Comparison of ENCODE assay signal across 9 cellular contexts in genomic region chr17:9023389-9024210, GRCh38. TPM values are rescaled to one million over a fixed set of nuclear protein-coding genes. Genes with fewer than 3 reads are reported as not detected.
DNase-seq lines count a peak whose midpoint lies in the region; ATAC-seq and TF ChIP-seq lines count a peak whose summit lies in the region.
"Had no signal": no experiment of that assay in that cellular context is flagged by ENCODE, and none has a peak within 500 bp of the region (broad histone marks: within the 10 kb centered on the region; RNA-seq: fewer than 3 reads in every experiment).

No MANE protein-coding gene starts in this region.

- no peaks in the 10 kb centered on the region for H3K9me3 Mint-ChIP-seq in endodermal cell
- no peaks in the 10 kb centered on the region for H3K9me3 Mint-ChIP-seq in neural crest cell
- H3K9me3 Mint-ChIP-seq in activated CD8-positive, alpha-beta T cell treated with anti-CD3 and anti-CD28 coated beads for 36 hours: no peaks in the 10 kb centered on the region

- no peak for TF ChIP-seq POLR2A in vagina (IDR thresholded peaks at IDR 0.05)
- TF ChIP-seq POLR2A in right lobe of liver (IDR thresholded peaks at IDR 0.05): no peak

- CTCF ChIA-PET in activated CD8-positive, alpha-beta T cell treated with anti-CD3 and anti-CD28 coated beads for 36 hours (lab: Charles Lee): interaction anchor here (0.9 kb wide), 1 partner anchor 26 kb away, joined by 4 read pairs; no protein-coding TSS in a partner anchor

- intact Hi-C loops in heart right ventricle (cut with DNase I): loop anchor here in 2 of 10 donors (10.0 kb wide), 1 partner anchor 81 kb away; no protein-coding TSS in a partner anchor
- intact Hi-C loops in cardiac septum (cut with DNase I): loop anchor here (5.0 kb wide), 2 partner anchors 44 to 219 kb away; no protein-coding TSS in a partner anchor
- intact Hi-C loops in vagina (cut with DNase I): no loop called here
- intact Hi-C loops in right lobe of liver (cut with DNase I): no loop called here
- intact Hi-C loops in activated CD8-positive, alpha-beta T cell treated with anti-CD3 and anti-CD28 coated beads for 36 hours (cut with micrococcal nuclease): loop anchor here (10.0 kb wide), 1 partner anchor 621 kb away; the partner anchor contains the start of gene USP43

- no peak for TF ChIP-seq CTCF in heart right ventricle (IDR thresholded peaks at IDR 0.05)
- no peak for TF ChIP-seq CTCF in endodermal cell (conservative IDR thresholded peaks at IDR 0.05)
- TF ChIP-seq CTCF in neural crest cell (conservative IDR thresholded peaks at IDR 0.05): no peak
- TF ChIP-seq CTCF in vagina (IDR thresholded peaks at IDR 0.05): no peak
- TF ChIP-seq CTCF in right lobe of liver (IDR thresholded peaks at IDR 0.05): no peak
- no peak for TF ChIP-seq CTCF in activated CD8-positive, alpha-beta T cell treated with anti-CD3 and anti-CD28 coated beads for 36 hours (IDR thresholded peaks at IDR 0.05)

- peaks cover 53% of the 10 kb centered on the region for H3K27me3 Mint-ChIP-seq in endodermal cell (ENCODE audit: insufficient read depth)
- H3K27me3 Mint-ChIP-seq in neural crest cell (ENCODE audit: low read depth): peaks cover 83% of the 10 kb centered on the region
- H3K27me3 Mint-ChIP-seq in activated CD8-positive, alpha-beta T cell treated with anti-CD3 and anti-CD28 coated beads for 36 hours: peaks cover 67% of the 10 kb centered on the region

- peak overlapping the region; percentile 76 for H3K4me3 Mint-ChIP-seq in endodermal cell
- H3K4me3 Mint-ChIP-seq in neural crest cell: peak overlapping the region; percentile 80
- H3K4me3 Mint-ChIP-seq in activated CD8-positive, alpha-beta T cell treated with anti-CD3 and anti-CD28 coated beads for 36 hours: no peak overlapping the region

- H3K9ac ChIP-seq in endodermal cell (ENCODE audit: extremely low read depth, low read length, poor library complexity, severe bottlenecking): peak overlapping the region; percentile 38

- H3K27ac ChIP-seq in heart right ventricle: no peak overlapping the region
- no peak overlapping the region for H3K27ac ChIP-seq in endodermal cell (ENCODE audit: low read depth, low read length)
- H3K27ac ChIP-seq in vagina: peak overlapping the region; percentile 20
- no peak overlapping the region for H3K27ac ChIP-seq in right lobe of liver

- H3K4me1 ChIP-seq in heart right ventricle (peaks cover 2 to 34% (median 26%) of the 10 kb centered on the region in 9 donors), endodermal cell (ENCODE audit: control insufficient read depth, insufficient read depth, low read length) (peaks cover 11% of the 10 kb centered on the region), vagina (peaks cover 25% of the 10 kb centered on the region), right lobe of liver (peaks cover 0 to 15% (median 0%) of the 10 kb centered on the region in 4 donors)

- no peaks in the 10 kb centered on the region for H3K36me3 ChIP-seq in heart right ventricle
- peaks cover 7% of the 10 kb centered on the region for H3K36me3 ChIP-seq in endodermal cell (ENCODE audit: control insufficient read depth, insufficient read depth, low read length)
- no peaks in the 10 kb centered on the region for H3K36me3 ChIP-seq in vagina
- H3K36me3 ChIP-seq in right lobe of liver: no peaks in the 10 kb centered on the region

- POLR2A ChIA-PET in activated CD8-positive, alpha-beta T cell treated with anti-CD3 and anti-CD28 coated beads for 36 hours (lab: Charles Lee): no interaction called here

- ATAC-seq in heart right ventricle (no peak), right lobe of liver (no peak)
- ATAC-seq in activated CD8-positive, alpha-beta T cell treated with anti-CD3 and anti-CD28 coated beads for 36 hours: no peak

- H3K27ac Mint-ChIP-seq in endodermal cell (no peak overlapping the region), neural crest cell (ENCODE audit: unreplicated experiment) (no peak overlapping the region)
- H3K27ac Mint-ChIP-seq in activated CD8-positive, alpha-beta T cell treated with anti-CD3 and anti-CD28 coated beads for 36 hours: no peak overlapping the region

- H3K4me3 ChIP-seq in heart right ventricle (peak overlapping the region in 9 of 10 donors; percentile 62 to 82 (median 71)), endodermal cell (ENCODE audit: low read length) (peak overlapping the region; percentile 89), vagina (peak overlapping the region; percentile 63 to 67), right lobe of liver (peak overlapping the region in 1 of 3 donors; percentile 67)

- H3K9me3 ChIP-seq in heart right ventricle: no peaks in the 10 kb centered on the region
- no peaks in the 10 kb centered on the region for H3K9me3 ChIP-seq in endodermal cell (ENCODE audit: control insufficient read depth, low read length)
- H3K9me3 ChIP-seq in vagina: no peaks in the 10 kb centered on the region
- no peaks in the 10 kb centered on the region for H3K9me3 ChIP-seq in right lobe of liver

- H3K27me3 ChIP-seq in heart right ventricle (peaks cover 0 to 82% (median 41%) of the 10 kb centered on the region in 7 donors), endodermal cell (ENCODE audit: control insufficient read depth, insufficient read depth, low read length, poor library complexity, severe bottlenecking) (peaks cover 60% of the 10 kb centered on the region), vagina (no peaks in the 10 kb centered on the region), right lobe of liver (no peaks in the 10 kb centered on the region)

- 18% methylated on average over 49 of the region's 49 CpGs for WGBS in heart right ventricle, 2 donors
- WGBS in endodermal cell (ENCODE audit: insufficient coverage in 1 of 2, insufficient read length in 1 of 2), 2 experiments: 4 to 6% methylated on average over 17 to 49 of the region's 49 CpGs
- WGBS in right lobe of liver (ENCODE audit: insufficient coverage, low coverage, low lambda C conversion rate, missing lambda C conversion rate): 35% methylated on average over 11 of the region's 49 CpGs

- no peaks in the 10 kb centered on the region for H3K36me3 Mint-ChIP-seq in endodermal cell (ENCODE audit: low read depth)
- no peaks in the 10 kb centered on the region for H3K36me3 Mint-ChIP-seq in neural crest cell (ENCODE audit: low read depth)
- no peaks in the 10 kb centered on the region for H3K36me3 Mint-ChIP-seq in activated CD8-positive, alpha-beta T cell treated with anti-CD3 and anti-CD28 coated beads for 36 hours (ENCODE audit: low read depth)

- peaks cover 35% of the 10 kb centered on the region for H3K4me1 Mint-ChIP-seq in endodermal cell
- peaks cover 21% of the 10 kb centered on the region for H3K4me1 Mint-ChIP-seq in neural crest cell
- H3K4me1 Mint-ChIP-seq in activated CD8-positive, alpha-beta T cell treated with anti-CD3 and anti-CD28 coated beads for 36 hours (ENCODE audit: low read depth): peaks cover 7% of the 10 kb centered on the region

- DNase-seq in heart right ventricle (no peak), cardiac septum (ENCODE audit: low spot score) (no peak), endodermal cell (peak; percentile 75), neural crest cell (ENCODE audit: low read depth, low spot score) (no peak), vagina (ENCODE audit: extremely low spot score in 2 of 2) (peak in 1 of 2 donors; percentile 20), pons (ENCODE audit: low spot score) (no peak), right lobe of liver (no peak)
- DNase-seq in activated CD8-positive, alpha-beta T cell treated with anti-CD3 and anti-CD28 coated beads for 36 hours: no peak
- DNase-seq: C1 segment of cervical spinal cord had no signal

RNA-seq across cellular contexts. Expression of gene NTN1, which starts 2.3 kb away (rescaled TPM):
- total RNA-seq in heart right ventricle (10 to 100 TPM in 9 of 10 donors, 1 to 10 TPM in 1; 6.2 to 38.7 (median 17.9) TPM), cardiac septum (11.5 TPM), endodermal cell (10 to 100 TPM; 17.0 to 40.4 TPM), neural crest cell (10.1 and 10.3 TPM in 2 replicates), vagina (4.7 TPM), right lobe of liver (10 to 100 TPM in 2 of 6 experiments, 1 to 10 TPM in 4; 3.5 to 12.5 (median 8.5) TPM)
- 1 to 10 TPM; 3.0 to 4.9 TPM for polyA plus RNA-seq in heart right ventricle
- 14.7 TPM for polyA plus RNA-seq in endodermal cell (2013, experiment 1 of 2)
- 18.4 TPM for polyA plus RNA-seq in endodermal cell (2013, experiment 2 of 2)
- total RNA-seq in activated CD8-positive, alpha-beta T cell treated with anti-CD3 and anti-CD28 coated beads for 36 hours: 1 to 10 TPM; 1.2 to 1.3 TPM

RNA-seq across cellular contexts. Expression of gene PIK3R5, which starts 58.1 kb away (rescaled TPM):
- total RNA-seq in heart right ventricle: 10 to 100 TPM in 1 of 10 donors, 1 to 10 TPM in 7, under 1 TPM in 2; 0.66 to 10.1 (median 2.4) TPM
- 1 to 10 TPM; 1.4 to 2.0 TPM for polyA plus RNA-seq in heart right ventricle
- 2.0 TPM for total RNA-seq in cardiac septum
- total RNA-seq in endodermal cell: 10 to 100 TPM; 10.4 to 37.0 TPM
- 8.8 TPM for polyA plus RNA-seq in endodermal cell (2013, experiment 1 of 2)
- polyA plus RNA-seq in endodermal cell (2013, experiment 2 of 2): 8.0 TPM
- 0.52 and 1.4 TPM in 2 replicates for total RNA-seq in neural crest cell
- 10.6 TPM for total RNA-seq in vagina
- total RNA-seq in right lobe of liver: 1 to 10 TPM; 3.7 to 6.5 (median 5.0) TPM
- 10 to 100 TPM; 46.7 to 50.4 TPM for total RNA-seq in activated CD8-positive, alpha-beta T cell treated with anti-CD3 and anti-CD28 coated beads for 36 hours

Comparison
In these comparisons a context has a peak if more than half of its experiments do, and no peak if none do; other contexts are left out.
1. intact Hi-C loops: an anchor here in cardiac septum (5.0 kb wide) and activated CD8-positive, alpha-beta T cell treated with anti-CD3 and anti-CD28 coated beads for 36 hours (10.0 kb wide); none called in vagina and right lobe of liver.